Comparison of ENCODE assay signal across 8 cellular contexts in genomic region chr5:175867587-175868347, GRCh38. TPM values are rescaled to one million over a fixed set of nuclear protein-coding genes. Genes with fewer than 3 reads are reported as not detected.
DNase-seq lines count a peak whose midpoint lies in the region; ATAC-seq and TF ChIP-seq lines count a peak whose summit lies in the region.

No MANE protein-coding gene starts in this region.

- TF ChIP-seq POLR2A in erythroblast (IDR thresholded peaks at IDR 0.05; ENCODE audit: low read length): no peak
- TF ChIP-seq POLR2A in upper lobe of left lung (IDR thresholded peaks at IDR 0.05): no peak

- no peaks in the 10 kb centered on the region for H3K36me3 ChIP-seq in upper lobe of left lung

- TF ChIP-seq CTCF in AG09309 (IDR thresholded peaks at IDR 0.05; ENCODE audit: control insufficient read depth, insufficient read depth, low read depth, low read length, missing control alignments): peak; percentile 22
- peak; percentile 8 for TF ChIP-seq CTCF in GM13977 (IDR thresholded peaks at IDR 0.05; ENCODE audit: extremely low read depth, insufficient read depth, missing control alignments)
- TF ChIP-seq CTCF in upper lobe of left lung (IDR thresholded peaks at IDR 0.05): no peak

- DNase-seq in AG09309 (ENCODE audit: low read depth) (no peak), GM13977 (ENCODE audit: low spot score) (no peak), NCI-H510A treated with DMSO at 0.1 percent for 48 hours (lab: John Stamatoyannopoulos, UW) (peak; percentile 34), erythroblast (lab: John Stamatoyannopoulos, UW) (peak; percentile 7 to 19), upper lobe of left lung (no peak), pons (ENCODE audit: low spot score) (no peak)

- WGBS in upper lobe of left lung, 2 donors: 60 to 64% methylated on average over 16 of the region's 16 CpGs

- H3K9me3 ChIP-seq in upper lobe of left lung: no peaks in the 10 kb centered on the region

- H3K4me3 ChIP-seq in AG09309 (ENCODE audit: control insufficient read depth, low read depth, low read length) (no peak overlapping the region), upper lobe of left lung (no peak overlapping the region)

- no peak overlapping the region for H3K27ac ChIP-seq in upper lobe of left lung

- in situ Hi-C loops in GM13977 (cut with MboI; ENCODE audit: low pct_unique_long_range_greater_than_20kb, low sequenced_read_pairs, unreplicated experiment): no loop called here

- no peak for TF ChIP-seq EP300 in upper lobe of left lung (IDR thresholded peaks at IDR 0.05)

- H3K27me3 ChIP-seq in upper lobe of left lung: peaks cover 0 to 15% (median 12%) of the 10 kb centered on the region in 4 donors

- ATAC-seq in HG03175 (IDR thresholded peaks at IDR 0.05; ENCODE audit: unreplicated experiment) (no peak), GM21717 (IDR thresholded peaks at IDR 0.05; ENCODE audit: unreplicated experiment) (no peak), upper lobe of left lung (ENCODE audit: low FRiP score in 2 of 2) (no peak)

- peaks cover 0 to 15% (median 14%) of the 10 kb centered on the region in 4 donors for H3K4me1 ChIP-seq in upper lobe of left lung

RNA-seq across cellular contexts. Expression of gene CPLX2, which starts 3.6 kb away (rescaled TPM):
- under 1 TPM in 2 of 6 donors, not detected in 4; 0.15 to 0.20 TPM for total RNA-seq in upper lobe of left lung

Comparison
In these comparisons a context has a peak if more than half of its experiments do, and no peak if none do; other contexts are left out.
1. DNase-seq: peak in NCI-H510A treated with DMSO at 0.1 percent for 48 hours (single experiment) and erythroblast (2 of 2); none in AG09309 (single experiment), GM13977 (single experiment), upper lobe of left lung (0 of 2) and pons (single experiment).
2. CTCF ChIP-seq: peak in AG09309 (single experiment) and GM13977 (single experiment); none in upper lobe of left lung (0 of 6).